In genomic region chr7:140322759-140323158, GRCh38 we compare ENCODE assay signal across 1 cellular context.
TF ChIP-seq lines count a peak whose summit lies in the region.

No MANE protein-coding gene starts in this region.

TF ChIP-seq in K562, 482 proteins besides CTCF, POLR2A, EP300 and RAD21 (continued from another document and continues in another):
- TF ChIP-seq ZNF318 (IDR thresholded peaks at IDR 0.05; ENCODE audit: borderline replicate concordance in 1 of 2, low read depth in 1 of 2) (no peak), HDGF (IDR thresholded peaks at IDR 0.05) (no peak), TSHZ1 (CRISPR knock-in tag; IDR thresholded peaks at IDR 0.05) (no peak), ETS1 (conservative IDR thresholded peaks at IDR 0.05; ENCODE audit: control insufficient read depth, low read depth, low read length) (no peak), CEBPG (CRISPR knock-in tag; IDR thresholded peaks at IDR 0.05) (no peak), CEBPG (tag; conservative IDR thresholded peaks at IDR 0.05 in 1 of 2, IDR thresholded peaks at IDR 0.05 in 1 of 2) (no peak), POLR2B (IDR thresholded peaks at IDR 0.05; ENCODE audit: low read depth, partially characterized antibody) (no peak), CC2D1A (IDR thresholded peaks at IDR 0.05) (peak; percentile 94; the same call in 1 of the 2 replicates), ATF1 (CRISPR knock-in tag; IDR thresholded peaks at IDR 0.05) (no peak), ATF1 (tag; IDR thresholded peaks at IDR 0.05) (0 out of 2 replicates have a peak, but pooled peaks have one; percentile 44), SOX6 (IDR thresholded peaks at IDR 0.05) (peak; percentile 91), CBFA2T3 (IDR thresholded peaks at IDR 0.05) (peak; percentile 99), ZFP36 (IDR thresholded peaks at IDR 0.05; ENCODE audit: low read depth, low read length, partially characterized antibody) (peak; percentile 25), ZNF436 (CRISPR knock-in tag; IDR thresholded peaks at IDR 0.05) (no peak), RBM14 (IDR thresholded peaks at IDR 0.05; ENCODE audit: borderline replicate concordance, insufficient read depth, low read depth, low read length) (no peak), THRB (CRISPR knock-in tag; conservative IDR thresholded peaks at IDR 0.05) (no peak), HMGN3 (IDR thresholded peaks at IDR 0.05; ENCODE audit: borderline replicate concordance, extremely low read depth, insufficient read length, low read depth, low read length) (peak; percentile 86), RERE (CRISPR knock-in tag; IDR thresholded peaks at IDR 0.05; ENCODE audit: borderline replicate concordance) (no peak), ZNF224 (CRISPR knock-in tag; IDR thresholded peaks at IDR 0.05) (no peak), TBL1XR1 (IDR thresholded peaks at IDR 0.05; ENCODE audit: low read length in 2 of 2) (peak in 1 of 2 experiments; percentile 86; a peak in 2 of 4 replicates), CBX3 (IDR thresholded peaks at IDR 0.05; ENCODE audit: borderline replicate concordance in 1 of 2, low read length in 2 of 2) (no peak; a peak in 1 of 3 replicates), TRIM28 (IDR thresholded peaks at IDR 0.05) (no peak), PKNOX1 (IDR thresholded peaks at IDR 0.05) (peak; percentile 90), HDAC3 (IDR thresholded peaks at IDR 0.05; ENCODE audit: borderline replicate concordance, partially characterized antibody) (peak; percentile 86), MAZ (CRISPR knock-in tag; conservative IDR thresholded peaks at IDR 0.05 in 1 of 2, IDR thresholded peaks at IDR 0.05 in 1 of 2) (peak in 1 of 2 experiments; percentile 56; a peak in 2 of 4 replicates), FOXK1 (CRISPR knock-in tag; IDR thresholded peaks at IDR 0.05; ENCODE audit: borderline replicate concordance) (no peak), ID3 (CRISPR knock-in tag; IDR thresholded peaks at IDR 0.05) (no peak), ID3 (tag; IDR thresholded peaks at IDR 0.05) (no peak), UBTF (IDR thresholded peaks at IDR 0.05; ENCODE audit: borderline replicate concordance in 1 of 2, low read depth in 2 of 2, low read length in 2 of 2) (no peak), CREB1 (IDR thresholded peaks at IDR 0.05) (peak; percentile 72; the same call in 1 of the 2 replicates), CREB1 (CRISPR knock-in tag; IDR thresholded peaks at IDR 0.05) (no peak)
